Comparison of ENCODE assay signal across 2 cellular contexts in genomic region chr7:50317697-50318640, GRCh38.
TF ChIP-seq lines count a peak whose summit lies in the region.

No MANE protein-coding gene starts in this region.

TF ChIP-seq in GM12878, 131 proteins besides CTCF, POLR2A, EP300 and RAD21:
- peak; percentile 51 for TF ChIP-seq BCL3 (IDR thresholded peaks at IDR 0.05; ENCODE audit: borderline replicate concordance, insufficient read depth, low read depth, low read length, poor library complexity, severe bottlenecking)
- no peak for TF ChIP-seq LARP7 (IDR thresholded peaks at IDR 0.05)

TF ChIP-seq in HepG2, 621 proteins besides CTCF, POLR2A, EP300 and RAD21:
- TF ChIP-seq HNF4G (IDR thresholded peaks at IDR 0.05; ENCODE audit: borderline replicate concordance, low read depth, low read length), result no peak
- TF ChIP-seq HNF4G (CRISPR knock-in tag; IDR thresholded peaks at IDR 0.05; ENCODE audit: borderline replicate concordance, low read depth), result no peak
- TF ChIP-seq WIZ (CRISPR knock-in tag; IDR thresholded peaks at IDR 0.05), result no peak
- no peak for TF ChIP-seq ONECUT2 (CRISPR knock-in tag; IDR thresholded peaks at IDR 0.05)
- no peak for TF ChIP-seq THAP8 (CRISPR knock-in tag; IDR thresholded peaks at IDR 0.05; ENCODE audit: borderline replicate concordance)
- no peak for TF ChIP-seq FOXK2 (IDR thresholded peaks at IDR 0.05)
- TF ChIP-seq PBX3 (CRISPR knock-in tag; IDR thresholded peaks at IDR 0.05; ENCODE audit: borderline replicate concordance), result no peak
- no peak for TF ChIP-seq NFKB2 (CRISPR knock-in tag; IDR thresholded peaks at IDR 0.05; ENCODE audit: borderline replicate concordance)
- TF ChIP-seq AGO1 (IDR thresholded peaks at IDR 0.05; ENCODE audit: low read depth, low read length, poor library complexity, severe bottlenecking), result no peak
- TF ChIP-seq ISL2 (CRISPR knock-in tag; IDR thresholded peaks at IDR 0.05), result no peak
- no peak for TF ChIP-seq CBX1 (IDR thresholded peaks at IDR 0.05; ENCODE audit: low read depth)
- no peak for TF ChIP-seq NFRKB (IDR thresholded peaks at IDR 0.05)
